ENCODE assay signal across 14 cellular contexts in the genomic region with DNA sequence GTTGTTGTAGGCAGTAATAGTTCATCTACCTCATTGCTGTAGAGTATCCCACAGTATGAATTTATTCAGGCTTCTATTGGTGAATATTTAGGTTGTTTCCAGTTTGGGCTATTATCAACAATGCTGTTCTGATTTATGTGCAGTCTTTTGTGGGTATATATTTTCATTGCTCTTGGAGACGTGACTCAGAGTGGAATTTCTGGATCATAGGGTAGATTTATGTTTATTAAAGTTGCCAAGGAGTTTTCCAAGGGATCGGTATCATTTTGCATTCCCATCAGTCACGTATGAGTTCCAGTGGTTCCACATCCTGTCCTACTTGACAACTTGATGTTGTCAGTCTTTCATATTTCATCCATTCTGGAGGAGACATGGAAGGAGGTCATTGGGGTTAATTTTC. TPM values are rescaled to one million over a fixed set of nuclear protein-coding genes. Genes with fewer than 3 reads are reported as not detected.
DNase-seq lines count a peak whose midpoint lies in the region; ATAC-seq and TF ChIP-seq lines count a peak whose summit lies in the region.
"Had no signal": no experiment of that assay in that cellular context is flagged by ENCODE, and none has a peak within 500 bp of the region (broad histone marks: within the 10 kb centered on the region; RNA-seq: fewer than 3 reads in every experiment).

No MANE protein-coding gene starts in this region.

- intact Hi-C loops in Right ventricle myocardium superior (cut with DNase I): no loop called here

- H3K79me2 ChIP-seq in ACC112 (ENCODE audit: control insufficient read depth, insufficient read depth, low read length, unreplicated experiment): peaks cover 9% of the 10 kb centered on the region
- H3K79me2 ChIP-seq in hepatocyte: no peaks in the 10 kb centered on the region

- in situ Hi-C loops in brain microvascular endothelial cell (cut with HindIII; ENCODE audit: low pct_ligation_motif_present, low sequenced_read_pairs): no loop called here
- in situ Hi-C loops in ACHN (cut with HindIII; ENCODE audit: low pct_ligation_motif_present, low pct_unique_long_range_greater_than_20kb, low sequenced_read_pairs): no loop called here

- ATAC-seq in HG02981 (IDR thresholded peaks at IDR 0.05; ENCODE audit: unreplicated experiment): no peak
- no peak for ATAC-seq in Right ventricle myocardium superior (ENCODE audit: poor library complexity)
- ATAC-seq: natural killer cell had no signal

- 64% methylated on average over 3 of the region's 3 CpGs for WGBS in hepatocyte (ENCODE audit: low lambda C conversion rate, missing lambda C conversion rate)

- H3K36me3 ChIP-seq in ACC112 (ENCODE audit: insufficient read depth, low read length): no peaks in the 10 kb centered on the region
- no peaks in the 10 kb centered on the region for H3K36me3 ChIP-seq in brain microvascular endothelial cell (replicated peaks)
- no peaks in the 10 kb centered on the region for H3K36me3 ChIP-seq in hepatocyte (replicated peaks; ENCODE audit: insufficient read depth, low read depth)
- H3K36me3 ChIP-seq: transverse colon had no signal

- H3K4me2 ChIP-seq in hepatocyte: no peak overlapping the region
- H3K4me2 ChIP-seq: smooth muscle cell had no signal

- no peak overlapping the region for H2AFZ ChIP-seq in ACC112 (ENCODE audit: low read length, unreplicated experiment)
- no peak overlapping the region for H2AFZ ChIP-seq in hepatocyte

- H3K27me3 ChIP-seq in ACC112 (ENCODE audit: insufficient read depth, low read length) (no peaks in the 10 kb centered on the region), brain microvascular endothelial cell (replicated peaks) (no peaks in the 10 kb centered on the region), hepatocyte (no peaks in the 10 kb centered on the region)
- H3K27me3 ChIP-seq: transverse colon had no signal

- no peaks in the 10 kb centered on the region for H3K9me2 ChIP-seq in hepatocyte (replicated peaks; ENCODE audit: insufficient read depth)

- H4K20me1 ChIP-seq in hepatocyte (ENCODE audit: insufficient read depth, poor library complexity, severe bottlenecking): no peaks in the 10 kb centered on the region

- peak overlapping the region; percentile 98 for H3K27ac ChIP-seq in ACC112 (ENCODE audit: low read depth, low read length)
- H3K27ac ChIP-seq in brain microvascular endothelial cell: peak overlapping the region; percentile 71
- H3K27ac ChIP-seq in hepatocyte: peak overlapping the region; percentile 76
- H3K27ac ChIP-seq: transverse colon had no signal

- no peak overlapping the region for H3K4me3 ChIP-seq in ACC112 (ENCODE audit: low read depth, low read length)
- no peak overlapping the region for H3K4me3 ChIP-seq in brain microvascular endothelial cell (ENCODE audit: low read depth, low read length)
- no peak overlapping the region for H3K4me3 ChIP-seq in hepatocyte
- H3K4me3 ChIP-seq: smooth muscle cell, transverse colon had no signal

- H3K4me1 ChIP-seq in ACC112 (ENCODE audit: control insufficient read depth, insufficient read depth, low read length, unreplicated experiment): peaks cover 45% of the 10 kb centered on the region
- no peaks in the 10 kb centered on the region for H3K4me1 ChIP-seq in hepatocyte (ENCODE audit: insufficient read depth)

- DNase-seq in HS-5 (ENCODE audit: low read depth): peak; percentile 79
- DNase-seq in brain microvascular endothelial cell: peak; percentile 89
- no peak for DNase-seq in hepatocyte (ENCODE audit: low spot score)
- DNase-seq in ACHN: no peak
- DNase-seq in Right ventricle myocardium superior: no peak
- no peak for DNase-seq in DMS153 (lab: John Stamatoyannopoulos, UW)
- DNase-seq: activated CD8-positive, alpha-beta memory T cell treated with anti-CD3 and anti-CD28 coated beads, Interleukin-2, amount 50 U/mL, for 48 hours; islet precursor cell; natural killer cell; NCI-H2171 treated with DMSO at 0.1 percent for 48 hours; transverse colon had no signal

- H3K9me3 ChIP-seq in hepatocyte (ENCODE audit: low read depth): no peaks in the 10 kb centered on the region
- H3K9me3 ChIP-seq: transverse colon had no signal

- no peak for TF ChIP-seq CTCF in brain microvascular endothelial cell (IDR thresholded peaks at IDR 0.05; ENCODE audit: low read depth, low read length, missing control alignments)
- TF ChIP-seq CTCF in hepatocyte (IDR thresholded peaks at IDR 0.05; ENCODE audit: poor library complexity): no peak

RNA-seq across cellular contexts. Expression of a gene that starts 8.4 kb away (rescaled TPM):
- total RNA-seq in hepatocyte (2.9 and 5.1 TPM in 2 replicates), Right ventricle myocardium superior (1.3 TPM)
- polyA plus RNA-seq in hepatocyte: 1.8 and 3.3 TPM in 2 replicates
- total RNA-seq: natural killer cell had no signal

Comparison
In these comparisons a context has a peak if more than half of its experiments do, and no peak if none do; other contexts are left out.
1. DNase-seq: peak in HS-5 (single experiment) and brain microvascular endothelial cell (single experiment); none in hepatocyte (single experiment), ACHN (single experiment), Right ventricle myocardium superior (single experiment) and DMS153 (single experiment).
2. Peak in every context shown above with its lines, with median percentiles within 50 percentile points of each other: H3K27ac ChIP-seq.